16 cellular contexts compared by ENCODE assay signal in genomic region chr2:121562269-121563176, GRCh38. TPM values are rescaled to one million over a fixed set of nuclear protein-coding genes. Genes with fewer than 3 reads are reported as not detected.
A peak's percentile ranks its signal among the peaks of the same experiment; 100 is the strongest.
DNase-seq lines count a peak whose midpoint lies in the region; ATAC-seq and TF ChIP-seq lines count a peak whose summit lies in the region.
"Had no signal": no experiment of that assay in that cellular context is flagged by ENCODE, and none has a peak within 500 bp of the region (broad histone marks: within the 10 kb centered on the region; RNA-seq: fewer than 3 reads in every experiment).

No MANE protein-coding gene starts in this region.

- peak overlapping the region; percentile 5 for H3K27ac Mint-ChIP-seq in activated T-helper 17 cell treated with anti-CD3 and anti-CD28 coated beads, Interleukin-2, amount 50 U/mL, for 72 hours
- H3K27ac Mint-ChIP-seq: activated CD4-positive, alpha-beta T cell treated with anti-CD3 and anti-CD28 coated beads for 36 hours; activated naive CD8-positive, alpha-beta T cell treated with anti-CD3 and anti-CD28 coated beads, Interleukin-2, amount 10 ng/mL, durations not matched to agents 7 days and 5 days had no signal

- H3K9me3 Mint-ChIP-seq in activated T-helper 17 cell treated with anti-CD3 and anti-CD28 coated beads, Interleukin-2, amount 50 U/mL, for 72 hours = no peaks in the 10 kb centered on the region

- H3K27me3 Mint-ChIP-seq in activated T-helper 17 cell treated with anti-CD3 and anti-CD28 coated beads, Interleukin-2, amount 50 U/mL, for 72 hours = no peaks in the 10 kb centered on the region
- H3K27me3 Mint-ChIP-seq: activated CD4-positive, alpha-beta T cell treated with anti-CD3 and anti-CD28 coated beads for 36 hours; activated naive CD8-positive, alpha-beta T cell treated with anti-CD3 and anti-CD28 coated beads, Interleukin-2, amount 10 ng/mL, durations not matched to agents 7 days and 5 days had no signal

- H3K9me3 ChIP-seq in neutrophil = no peaks in the 10 kb centered on the region
- H3K9me3 ChIP-seq: MG63, mucosa of descending colon had no signal

- no peak for TF ChIP-seq CTCF in neutrophil (IDR thresholded peaks at IDR 0.05)

- H3K4me3 ChIP-seq in neutrophil (ENCODE audit: low read depth in 1 of 2, low read length in 1 of 2) = no peak overlapping the region
- H3K4me3 ChIP-seq: MG63, mucosa of descending colon, SK-N-MC had no signal

- no peaks in the 10 kb centered on the region for H3K36me3 ChIP-seq in neutrophil
- H3K36me3 ChIP-seq: MG63 had no signal

- ATAC-seq in GM18873 (IDR thresholded peaks at IDR 0.05; ENCODE audit: low FRiP score, unreplicated experiment) (peak; percentile 49), HG02610 (IDR thresholded peaks at IDR 0.05; ENCODE audit: unreplicated experiment) (peak; percentile 52), esophagus mucosa (no peak), HG02588 (IDR thresholded peaks at IDR 0.05; ENCODE audit: unreplicated experiment) (no peak)
- ATAC-seq in activated T-helper 17 cell treated with anti-CD3 and anti-CD28 coated beads, Interleukin-2, amount 50 U/mL, for 72 hours (replicated peaks) = no peak
- ATAC-seq: activated CD4-positive, alpha-beta T cell treated with anti-CD3 and anti-CD28 coated beads for 36 hours; mucosa of descending colon had no signal

- H3K4me1 ChIP-seq in neutrophil (ENCODE audit: control insufficient read depth in 1 of 2, insufficient read depth in 1 of 2, low read depth in 1 of 2, low read length in 1 of 2) = peaks cover 0 to 5% of the 10 kb centered on the region in 2 experiments

- no peak overlapping the region for H3K4me3 Mint-ChIP-seq in activated T-helper 17 cell treated with anti-CD3 and anti-CD28 coated beads, Interleukin-2, amount 50 U/mL, for 72 hours
- H3K4me3 Mint-ChIP-seq: activated CD4-positive, alpha-beta T cell treated with anti-CD3 and anti-CD28 coated beads for 36 hours; activated naive CD8-positive, alpha-beta T cell treated with anti-CD3 and anti-CD28 coated beads, Interleukin-2, amount 10 ng/mL, durations not matched to agents 7 days and 5 days had no signal

- H3K27ac ChIP-seq in neutrophil = peak overlapping the region; percentile 53
- H3K27ac ChIP-seq: SK-N-MC had no signal

- no peaks in the 10 kb centered on the region for H3K36me3 Mint-ChIP-seq in activated T-helper 17 cell treated with anti-CD3 and anti-CD28 coated beads, Interleukin-2, amount 50 U/mL, for 72 hours (ENCODE audit: low read depth)

- peaks cover 34% of the 10 kb centered on the region for H3K4me1 Mint-ChIP-seq in activated T-helper 17 cell treated with anti-CD3 and anti-CD28 coated beads, Interleukin-2, amount 50 U/mL, for 72 hours

- DNase-seq in MV-4-11 (lab: John Stamatoyannopoulos, UW) (no peak), AG08395 (ENCODE audit: low spot score) (no peak)
- DNase-seq: activated CD4-positive, alpha-beta T cell treated with anti-CD3 and anti-CD28 coated beads for 36 hours; activated naive CD8-positive, alpha-beta T cell treated with anti-CD3 and anti-CD28 coated beads, Interleukin-2, amount 10 ng/mL, durations not matched to agents 7 days and 5 days; effector CD4-positive, alpha-beta T cell; MG63; mucosa of descending colon; NCI-H526; small intestine had no signal

- H3K27me3 ChIP-seq in neutrophil = no peaks in the 10 kb centered on the region
- H3K27me3 ChIP-seq: MG63 had no signal

RNA-seq across cellular contexts. Expression of gene RNU4ATAC, which starts 31.8 kb away (rescaled TPM):
- not detected for total RNA-seq in activated T-helper 17 cell treated with anti-CD3 and anti-CD28 coated beads, Interleukin-2, amount 50 U/mL, for 72 hours
- total RNA-seq in esophagus mucosa = not detected
- total RNA-seq: activated CD4-positive, alpha-beta T cell treated with anti-CD3 and anti-CD28 coated beads for 36 hours; activated naive CD8-positive, alpha-beta T cell treated with anti-CD3 and anti-CD28 coated beads, Interleukin-2, amount 10 ng/mL, durations not matched to agents 7 days and 5 days had no signal

Comparison
In these comparisons a context has a peak if more than half of its experiments do, and no peak if none do; other contexts are left out.
1. ATAC-seq: peak in GM18873 (single experiment) and HG02610 (single experiment); none in activated T-helper 17 cell treated with anti-CD3 and anti-CD28 coated beads, Interleukin-2, amount 50 U/mL, for 72 hours (single experiment), esophagus mucosa (single experiment) and HG02588 (single experiment).